Comparison of ENCODE assay signal across 9 cellular contexts in the genomic region with DNA sequence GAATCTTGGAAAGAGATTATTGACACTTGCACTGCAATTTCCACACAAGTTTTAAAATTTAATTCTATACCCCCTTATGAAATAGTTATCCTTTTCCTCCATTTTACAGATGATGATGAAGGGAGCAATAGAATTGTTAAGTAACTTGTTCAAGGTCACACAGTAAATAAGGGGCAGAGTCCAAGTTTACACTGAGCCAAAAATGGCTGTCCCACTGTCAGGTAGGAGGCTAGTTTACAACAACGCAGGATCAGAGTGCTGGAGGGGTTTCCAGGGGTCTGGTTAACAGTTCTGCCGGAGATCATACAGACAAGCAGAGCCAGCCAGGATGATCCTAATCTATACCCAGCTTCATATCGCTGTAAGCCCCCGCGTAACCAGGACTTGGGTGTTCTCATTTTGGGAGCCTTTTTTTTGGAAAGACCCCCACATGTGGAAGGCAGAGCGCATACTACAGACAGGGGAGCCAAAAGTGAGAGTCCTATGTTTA. TPM values are rescaled to one million over a fixed set of nuclear protein-coding genes. Genes with fewer than 3 reads are reported as not detected.
DNase-seq lines count a peak whose midpoint lies in the region; ATAC-seq, FAIRE-seq and TF ChIP-seq lines count a peak whose summit lies in the region.
"Had no signal": no experiment of that assay in that cellular context is flagged by ENCODE, and none has a peak within 500 bp of the region (broad histone marks: within the 10 kb centered on the region; RNA-seq: fewer than 3 reads in every experiment).

No MANE protein-coding gene starts in this region.

- H3K4me1 Mint-ChIP-seq in stimulated activated naive CD8-positive, alpha-beta T cell treated with anti-CD3 and anti-CD28 coated beads, Interleukin-15, Interleukin-2, amounts not matched to agents 100 ng/mL and 50 ng/mL, for 24 hours (ENCODE audit: low read depth) = peaks cover 15% of the 10 kb centered on the region

- H3K4me1 ChIP-seq in mucosa of stomach (ENCODE audit: control insufficient read depth, insufficient read depth, low read length) = peaks cover 25% of the 10 kb centered on the region
- H3K4me1 ChIP-seq in vagina = peaks cover 41% of the 10 kb centered on the region

- peak overlapping the region; percentile 89 for H3K27ac ChIP-seq in vagina

- H3K9me3 Mint-ChIP-seq in stimulated activated naive CD8-positive, alpha-beta T cell treated with anti-CD3 and anti-CD28 coated beads, Interleukin-15, Interleukin-2, amounts not matched to agents 100 ng/mL and 50 ng/mL, for 24 hours = no peaks in the 10 kb centered on the region
- H3K9me3 Mint-ChIP-seq: stimulated activated naive B cell treated with anti-CD40 and anti-IgM and Interleukin-4, amounts not matched to agents 10 μg/mL and 1 μg/mL and 100 μg/mL, for 72 hours had no signal

- TF ChIP-seq CTCF in choroid plexus epithelial cell (conservative IDR thresholded peaks at IDR 0.05; ENCODE audit: low read depth, low read length) (no peak), vagina (IDR thresholded peaks at IDR 0.05) (no peak)

- no peak for DNase-seq in stimulated activated naive CD8-positive, alpha-beta T cell treated with anti-CD3 and anti-CD28 coated beads, Interleukin-15, Interleukin-2, amounts not matched to agents 100 U/mL and 50 U/mL, for 24 hours
- no peak for DNase-seq in choroid plexus epithelial cell (ENCODE audit: low read depth)
- DNase-seq in vagina (ENCODE audit: extremely low spot score in 2 of 2) = no peak
- no peak for DNase-seq in NCI-H146 (lab: John Stamatoyannopoulos, UW)
- no peak for DNase-seq in activated gamma-delta T cell treated with Interleukin-2 at 50 U/mL for 16 hours
- no peak for DNase-seq in HTR-8/SVneo (ENCODE audit: insufficient read length, low spot score)

- ATAC-seq in stimulated activated naive CD8-positive, alpha-beta T cell treated with anti-CD3 and anti-CD28 coated beads, Interleukin-15, Interleukin-2, amounts not matched to agents 100 U/mL and 50 U/mL, for 24 hours = no peak

- peaks cover 66% of the 10 kb centered on the region for H3K27me3 Mint-ChIP-seq in stimulated activated naive CD8-positive, alpha-beta T cell treated with anti-CD3 and anti-CD28 coated beads, Interleukin-15, Interleukin-2, amounts not matched to agents 100 ng/mL and 50 ng/mL, for 24 hours

- no peaks in the 10 kb centered on the region for H3K36me3 ChIP-seq in mucosa of stomach (ENCODE audit: control insufficient read depth, insufficient read depth, low read length)
- H3K36me3 ChIP-seq in vagina = no peaks in the 10 kb centered on the region

- intact Hi-C loops in vagina (cut with DNase I) = loop anchor here (10.0 kb wide), 1 partner anchor 53 kb away; no protein-coding TSS in a partner anchor

- no peak for TF ChIP-seq POLR2A in vagina (IDR thresholded peaks at IDR 0.05)

- H3K4me3 ChIP-seq in choroid plexus epithelial cell (ENCODE audit: low read depth, low read length) (peak overlapping the region; percentile 68), mucosa of stomach (ENCODE audit: low read length) (peak overlapping the region; percentile 26), vagina (peak overlapping the region; percentile 62 to 77)

- H3K36me3 Mint-ChIP-seq in stimulated activated naive CD8-positive, alpha-beta T cell treated with anti-CD3 and anti-CD28 coated beads, Interleukin-15, Interleukin-2, amounts not matched to agents 100 ng/mL and 50 ng/mL, for 24 hours (ENCODE audit: low read depth) = no peaks in the 10 kb centered on the region
- H3K36me3 Mint-ChIP-seq: stimulated activated naive B cell treated with anti-CD40 and anti-IgM and Interleukin-4, amounts not matched to agents 10 μg/mL and 1 μg/mL and 100 μg/mL, for 72 hours had no signal

- no peak overlapping the region for H3K27ac Mint-ChIP-seq in stimulated activated naive CD8-positive, alpha-beta T cell treated with anti-CD3 and anti-CD28 coated beads, Interleukin-15, Interleukin-2, amounts not matched to agents 100 ng/mL and 50 ng/mL, for 24 hours
- H3K27ac Mint-ChIP-seq: stimulated activated naive B cell treated with anti-CD40 and anti-IgM and Interleukin-4, amounts not matched to agents 10 μg/mL and 1 μg/mL and 100 μg/mL, for 72 hours had no signal

- no peak for FAIRE-seq in HTR-8/SVneo (lab: Jason Lieb, UNC)

- H3K27me3 ChIP-seq in mucosa of stomach (ENCODE audit: control insufficient read depth, insufficient read depth, low read length) (peaks cover 35% of the 10 kb centered on the region), vagina (no peaks in the 10 kb centered on the region)

- H3K4me3 Mint-ChIP-seq in stimulated activated naive CD8-positive, alpha-beta T cell treated with anti-CD3 and anti-CD28 coated beads, Interleukin-15, Interleukin-2, amounts not matched to agents 100 ng/mL and 50 ng/mL, for 24 hours = peak overlapping the region; percentile 8

- peak overlapping the region; percentile 61 for H3K9ac ChIP-seq in mucosa of stomach (ENCODE audit: low read length)

- no peaks in the 10 kb centered on the region for H3K9me3 ChIP-seq in mucosa of stomach (ENCODE audit: control insufficient read depth, low read length)
- no peaks in the 10 kb centered on the region for H3K9me3 ChIP-seq in vagina

RNA-seq across cellular contexts. Expression of gene UNC5B, which starts 0.6 kb away (rescaled TPM):
- 24.3 TPM for total RNA-seq in vagina
